ENCODE assay signal across 8 cellular contexts in genomic region chr10:33248638-33249037, GRCh38.
DNase-seq lines count a peak whose midpoint lies in the region; ATAC-seq and TF ChIP-seq lines count a peak whose summit lies in the region.

No MANE protein-coding gene starts in this region.

- intact Hi-C loops in PC-9 (cut with micrococcal nuclease; ENCODE audit: unreplicated experiment) = no loop called here

- peaks cover 7% of the 10 kb centered on the region; the same call in 1 of the 2 replicates for H3K79me2 ChIP-seq in PC-9 (ENCODE audit: low read depth)

- H3K27me3 ChIP-seq in PC-9 (ENCODE audit: insufficient read depth, low read depth) = no peaks in the 10 kb centered on the region

- H3K4me2 ChIP-seq in PC-9 = peak overlapping the region; percentile 6; the same call in 1 of the 2 replicates

- H3K27ac ChIP-seq in PC-9 = peak overlapping the region; percentile 63

- CTCF ChIA-PET in PC-9 (lab: Charles Lee) = no interaction called here

- peaks cover 46% of the 10 kb centered on the region for H3K4me1 ChIP-seq in PC-9 (replicated peaks; ENCODE audit: insufficient read depth)

- peaks cover 85% of the 10 kb centered on the region for H3K4me1 Mint-ChIP-seq in endothelial cell (ENCODE audit: unreplicated experiment)

- peak overlapping the region; percentile 98 for H3K27ac Mint-ChIP-seq in endothelial cell (ENCODE audit: unreplicated experiment)

- no peaks in the 10 kb centered on the region for H3K9me2 ChIP-seq in PC-9 (ENCODE audit: insufficient read depth)

- H2AFZ ChIP-seq in PC-9 = no peak overlapping the region

- BruUV-seq in PC-9 (replicated peaks; lab: Mats Ljungman, UMichigan) = no TSS peak

- peaks cover 53% of the 10 kb centered on the region for H3K36me3 ChIP-seq in PC-9 (ENCODE audit: low read depth)

- TF ChIP-seq CTCF in PC-9 (conservative IDR thresholded peaks at IDR 0.05) (no peak), endothelial cell (IDR thresholded peaks at IDR 0.05; ENCODE audit: unreplicated experiment) (no peak)

- H3K4me3 Mint-ChIP-seq in endothelial cell (ENCODE audit: unreplicated experiment) = no peak overlapping the region

- POLR2A ChIA-PET in PC-9 (lab: Charles Lee; ENCODE audit: unreplicated experiment) = no interaction called here

- no peaks in the 10 kb centered on the region for H3K9me3 ChIP-seq in PC-9 (ENCODE audit: insufficient read depth, low read depth)

- no peaks in the 10 kb centered on the region for H3K9me3 Mint-ChIP-seq in endothelial cell (ENCODE audit: unreplicated experiment)

- peaks cover 83% of the 10 kb centered on the region for H3K36me3 Mint-ChIP-seq in endothelial cell (ENCODE audit: low read depth, unreplicated experiment)

- DNase-seq in AG20443 (ENCODE audit: low spot score) (peak; percentile 34), PC-9 (peak in 1 of 2 experiments; percentile 71), endothelial cell (ENCODE audit: low spot score) (no peak), NCI-H1436 treated with DMSO at 0.1 percent for 48 hours (lab: John Stamatoyannopoulos, UW) (no peak), NCI-H1092 (lab: John Stamatoyannopoulos, UW) (no peak)
- DNase-seq in stimulated activated naive CD8-positive, alpha-beta T cell treated with anti-CD3 and anti-CD28 coated beads, Interleukin-15, Interleukin-2, amounts not matched to agents 100 U/mL and 50 U/mL, for 24 hours = no peak

- no peaks in the 10 kb centered on the region for H4K20me1 ChIP-seq in PC-9 (ENCODE audit: insufficient read depth)

- peaks cover 32% of the 10 kb centered on the region for H3K27me3 Mint-ChIP-seq in endothelial cell (ENCODE audit: unreplicated experiment)

- peaks cover 32% of the 10 kb centered on the region for H3F3A ChIP-seq in PC-9 (ENCODE audit: insufficient read depth, low read depth)

- ATAC-seq in GM21619 (IDR thresholded peaks at IDR 0.05; ENCODE audit: unreplicated experiment) (peak; percentile 67), GM19035 (IDR thresholded peaks at IDR 0.05; ENCODE audit: unreplicated experiment) (no peak)
- ATAC-seq in stimulated activated naive CD8-positive, alpha-beta T cell treated with anti-CD3 and anti-CD28 coated beads, Interleukin-15, Interleukin-2, amounts not matched to agents 100 U/mL and 50 U/mL, for 24 hours = peak; percentile 91

- no peak overlapping the region for H3K4me3 ChIP-seq in PC-9
